28 cellular contexts compared by ENCODE assay signal in genomic region chr13:113800576-113800926, GRCh38.
"Had no signal": no experiment of that assay in that cellular context is flagged by ENCODE, and none has a peak within 500 bp of the region (broad histone marks: within the 10 kb centered on the region; RNA-seq: fewer than 3 reads in every experiment).

No MANE protein-coding gene starts in this region.

- H3K9me3 Mint-ChIP-seq: activated CD4-positive, alpha-beta memory T cell treated with anti-CD3 and anti-CD28 coated beads, Interleukin-2, amount 10 ng/mL, durations not matched to agents 7 days and 5 days; activated CD4-positive, alpha-beta T cell treated with anti-CD3 and anti-CD28 coated beads, Interleukin-2, amount 10 ng/mL, durations not matched to agents 7 days and 5 days; activated T-cell treated with anti-CD3 and anti-CD28 coated beads, Interleukin-2, amount 50 U/mL, for 4 hours; activated T-helper 17 cell treated with anti-CD3 and anti-CD28 coated beads, Interleukin-2, amount 50 U/mL, for 72 hours; nephron progenitor cell; stimulated activated effector memory CD8-positive, alpha-beta T cell treated with anti-CD3 and anti-CD28 coated beads, Interleukin-12 subunit alpha, Interleukin-12 subunit beta, amount 100 ng/mL, for 72 hours; stimulated activated naive CD8-positive, alpha-beta T cell treated with anti-CD3 and anti-CD28 coated beads, Interleukin-15, amount 100 ng/mL, for 72 hours had no signal

- H3K36me3 Mint-ChIP-seq: activated naive CD8-positive, alpha-beta T cell; stimulated activated effector memory CD8-positive, alpha-beta T cell treated with anti-CD3 and anti-CD28 coated beads, Interleukin-12 subunit alpha, Interleukin-12 subunit beta, amount 100 ng/mL, for 72 hours had no signal

- H3K27me3 Mint-ChIP-seq: activated CD4-positive, alpha-beta memory T cell treated with anti-CD3 and anti-CD28 coated beads, Interleukin-2, amount 10 ng/mL, durations not matched to agents 7 days and 5 days; activated CD4-positive, alpha-beta T cell treated with anti-CD3 and anti-CD28 coated beads, Interleukin-2, amount 10 ng/mL, durations not matched to agents 7 days and 5 days; activated naive CD8-positive, alpha-beta T cell; activated T-helper 17 cell treated with anti-CD3 and anti-CD28 coated beads, Interleukin-2, amount 50 U/mL, for 72 hours; stimulated activated naive CD8-positive, alpha-beta T cell treated with anti-CD3 and anti-CD28 coated beads, Interleukin-15, amount 100 ng/mL, for 72 hours had no signal

- H3K27ac Mint-ChIP-seq: activated CD4-positive, alpha-beta memory T cell treated with anti-CD3 and anti-CD28 coated beads, Interleukin-2, amount 10 ng/mL, durations not matched to agents 7 days and 5 days; activated CD4-positive, alpha-beta T cell treated with anti-CD3 and anti-CD28 coated beads, Interleukin-2, amount 10 ng/mL, durations not matched to agents 7 days and 5 days; activated naive CD8-positive, alpha-beta T cell; activated T-helper 17 cell treated with anti-CD3 and anti-CD28 coated beads, Interleukin-2, amount 50 U/mL, for 72 hours; nephron progenitor cell; stimulated activated effector memory CD8-positive, alpha-beta T cell treated with anti-CD3 and anti-CD28 coated beads, Interleukin-12 subunit alpha, Interleukin-12 subunit beta, amount 100 ng/mL, for 72 hours; stimulated activated naive CD8-positive, alpha-beta T cell treated with anti-CD3 and anti-CD28 coated beads, Interleukin-15, amount 100 ng/mL, for 72 hours had no signal

- H3K27ac ChIP-seq: colonic mucosa, gastrocnemius medialis, hepatocyte, pancreas, psoas muscle, thyroid gland, upper lobe of left lung had no signal

- DNase-seq: activated CD4-positive, alpha-beta memory T cell treated with anti-CD3 and anti-CD28 coated beads, Interleukin-2, amount 10 ng/mL, durations not matched to agents 7 days and 5 days; activated CD4-positive, alpha-beta T cell treated with anti-CD3 and anti-CD28 coated beads for 1 hour; activated CD4-positive, alpha-beta T cell treated with anti-CD3 and anti-CD28 coated beads, Interleukin-2, amount 10 ng/mL, durations not matched to agents 7 days and 5 days; activated CD8-positive, alpha-beta memory T cell treated with anti-CD3 and anti-CD28 coated beads, Interleukin-2, amount 50 U/mL, for 48 hours; activated T-cell treated with anti-CD3 and anti-CD28 coated beads, Interleukin-2, amount 50 U/mL, for 4 hours; anterior cingulate cortex; colonic mucosa; effector memory CD4-positive, alpha-beta T cell; erythroblast; gastrocnemius medialis; islet precursor cell; left cardiac atrium; mucosa of descending colon; nephron progenitor cell; stimulated activated CD4-positive, alpha-beta T cell treated with anti-CD3 and anti-CD28 coated beads, Interleukin-12 subunit alpha, Interleukin-12 subunit beta, amount 100 ng/mL, for 4 hours; stimulated activated CD4-positive, alpha-beta T cell treated with anti-CD3 and anti-CD28 coated beads, Interleukin-4, amount 100 ng/mL, for 24 hours; stimulated activated naive CD8-positive, alpha-beta T cell treated with anti-CD3 and anti-CD28 coated beads, Interleukin-15, amount 100 ng/mL, for 72 hours; substantia nigra; T-helper 2 cell; thyroid gland had no signal

- H3K9me3 ChIP-seq: colonic mucosa, gastrocnemius medialis, mucosa of descending colon, pancreas, psoas muscle, thyroid gland, upper lobe of left lung had no signal

- H3K4me1 Mint-ChIP-seq: activated CD4-positive, alpha-beta memory T cell treated with anti-CD3 and anti-CD28 coated beads, Interleukin-2, amount 10 ng/mL, durations not matched to agents 7 days and 5 days; activated CD4-positive, alpha-beta T cell treated with anti-CD3 and anti-CD28 coated beads, Interleukin-2, amount 10 ng/mL, durations not matched to agents 7 days and 5 days; activated T-helper 17 cell treated with anti-CD3 and anti-CD28 coated beads, Interleukin-2, amount 50 U/mL, for 72 hours; stimulated activated effector memory CD8-positive, alpha-beta T cell treated with anti-CD3 and anti-CD28 coated beads, Interleukin-12 subunit alpha, Interleukin-12 subunit beta, amount 100 ng/mL, for 72 hours; stimulated activated naive CD8-positive, alpha-beta T cell treated with anti-CD3 and anti-CD28 coated beads, Interleukin-15, amount 100 ng/mL, for 72 hours had no signal

- H3K4me3 Mint-ChIP-seq: activated CD4-positive, alpha-beta memory T cell treated with anti-CD3 and anti-CD28 coated beads, Interleukin-2, amount 10 ng/mL, durations not matched to agents 7 days and 5 days; activated CD4-positive, alpha-beta T cell treated with anti-CD3 and anti-CD28 coated beads, Interleukin-2, amount 10 ng/mL, durations not matched to agents 7 days and 5 days; activated naive CD8-positive, alpha-beta T cell; activated T-cell treated with anti-CD3 and anti-CD28 coated beads, Interleukin-2, amount 50 U/mL, for 4 hours; activated T-helper 17 cell treated with anti-CD3 and anti-CD28 coated beads, Interleukin-2, amount 50 U/mL, for 72 hours; nephron progenitor cell; stimulated activated effector memory CD8-positive, alpha-beta T cell treated with anti-CD3 and anti-CD28 coated beads, Interleukin-12 subunit alpha, Interleukin-12 subunit beta, amount 100 ng/mL, for 72 hours; stimulated activated naive CD8-positive, alpha-beta T cell treated with anti-CD3 and anti-CD28 coated beads, Interleukin-15, amount 100 ng/mL, for 72 hours had no signal

- H3K4me3 ChIP-seq: colonic mucosa, gastrocnemius medialis, hepatocyte, lung, mucosa of descending colon, pancreas, psoas muscle, thyroid gland, upper lobe of left lung had no signal

- H3K4me1 ChIP-seq: colonic mucosa, gastrocnemius medialis, pancreas, psoas muscle had no signal

- H3K36me3 ChIP-seq: colonic mucosa, gastrocnemius medialis, pancreas, thyroid gland had no signal

- ATAC-seq: activated T-cell treated with anti-CD3 and anti-CD28 coated beads, Interleukin-2, amount 50 U/mL, for 4 hours; activated T-helper 17 cell treated with anti-CD3 and anti-CD28 coated beads, Interleukin-2, amount 50 U/mL, for 72 hours; gastrocnemius medialis; left cardiac atrium; mucosa of descending colon; pancreas; stimulated activated effector memory CD8-positive, alpha-beta T cell treated with anti-CD3 and anti-CD28 coated beads, Interleukin-12 subunit alpha, Interleukin-12 subunit beta, amount 100 ng/mL, for 72 hours; stimulated activated naive CD8-positive, alpha-beta T cell treated with anti-CD3 and anti-CD28 coated beads, Interleukin-15, amount 100 ng/mL, for 72 hours had no signal

- H3K27me3 ChIP-seq: colonic mucosa, gastrocnemius medialis, hepatocyte, pancreas, thyroid gland, upper lobe of left lung had no signal

- H3K4me2 ChIP-seq: hepatocyte had no signal

- H3K79me2 ChIP-seq: hepatocyte had no signal

- H2AFZ ChIP-seq: hepatocyte had no signal
